Comparison of ENCODE assay signal across 8 cellular contexts in genomic region chr11:112024778-112025678, GRCh38. TPM values are rescaled to one million over a fixed set of nuclear protein-coding genes. Genes with fewer than 3 reads are reported as not detected.
A peak's percentile ranks its signal among the peaks of the same experiment; 100 is the strongest.
DNase-seq lines count a peak whose midpoint lies in the region; ATAC-seq and TF ChIP-seq lines count a peak whose summit lies in the region.

TSS of gene DLAT (plus strand) at chr11:112025408. CDS start at chr11:112025473, 65 bp downstream.

- H3K36me3 ChIP-seq in heart left ventricle (peaks cover 0 to 52% (median 22%) of the 10 kb centered on the region in 9 donors), upper lobe of left lung (peaks cover 5 to 31% (median 15%) of the 10 kb centered on the region in 4 donors)

- no peaks in the 10 kb centered on the region for H3K27me3 ChIP-seq in heart left ventricle
- H3K27me3 ChIP-seq in upper lobe of left lung: no peaks in the 10 kb centered on the region

- H3K9me3 ChIP-seq in heart left ventricle: no peaks in the 10 kb centered on the region
- H3K9me3 ChIP-seq in upper lobe of left lung: no peaks in the 10 kb centered on the region

- TF ChIP-seq POLR2A in heart left ventricle (IDR thresholded peaks at IDR 0.05) (peak in 1 of 2 donors; percentile 48), upper lobe of left lung (IDR thresholded peaks at IDR 0.05) (peak in 2 of 4 donors; percentile 43 to 73)

- peak within 1 kb of the TSS; percentile 85 to 96 (median 92) for H3K27ac ChIP-seq in heart left ventricle
- H3K27ac ChIP-seq in upper lobe of left lung: peak within 1 kb of the TSS; percentile 79 to 94 (median 91)

- TF ChIP-seq CTCF in GM12865 (IDR thresholded peaks at IDR 0.05; ENCODE audit: insufficient read depth, low read depth, low read length, missing control alignments) (no peak), heart left ventricle (IDR thresholded peaks at IDR 0.05) (no peak), upper lobe of left lung (IDR thresholded peaks at IDR 0.05) (no peak)

- peak within 1 kb of the TSS; percentile 76 for H3K4me3 ChIP-seq in GM12865 (ENCODE audit: low read depth, low read length)
- H3K4me3 ChIP-seq in heart left ventricle: peak within 1 kb of the TSS; percentile 66 to 97 (median 88)
- peak within 1 kb of the TSS; percentile 82 to 94 (median 92) for H3K4me3 ChIP-seq in upper lobe of left lung

- intact Hi-C loops in heart left ventricle (cut with DNase I) (loop anchor here in 2 of 10 donors (5.0 to 10.0 kb wide), 4 partner anchors 47 to 148 kb away; partner anchors contain the start of genes SDHD (in 2 of the 2), TIMM8B (in 2 of the 2), CFAP68 (in 1 of the 2) and FDXACB1 (in 1 of the 2)), posterior cingulate gyrus (cut with DNase I) (no loop called here)

- 0% methylated on average over 44 to 71 of the region's 71 CpGs for WGBS in heart left ventricle, 4 donors
- whole genome bisulfite sequencing in upper lobe of left lung, 2 donors: 1 to 2% methylated on average over 29 to 49 of the region's 71 CpGs

- H3K4me1 ChIP-seq in heart left ventricle (peaks cover 0 to 31% (median 16%) of the 10 kb centered on the region in 12 donors), upper lobe of left lung (peaks cover 10 to 16% (median 12%) of the 10 kb centered on the region in 4 donors)

- ATAC-seq in HG02678 (IDR thresholded peaks at IDR 0.05; ENCODE audit: unreplicated experiment) (peak; percentile 74), heart left ventricle (peak; percentile 89 to 94 (median 93)), upper lobe of left lung (ENCODE audit: low FRiP score in 2 of 2) (peak; percentile 97 to 98)

- DNase-seq in GM12865 (ENCODE audit: low read depth) (peak; percentile 96), NCI-H128 (lab: John Stamatoyannopoulos, UW; ENCODE audit: unreplicated experiment) (peak; percentile 85), SW 1271 (lab: John Stamatoyannopoulos, UW) (peak; percentile 95 to 97), heart left ventricle (peak; percentile 88 to 94 (median 92)), posterior cingulate gyrus (peak; percentile 76 to 98 (median 89)), upper lobe of left lung (peak; percentile 90 to 93)
- DNase-seq in activated naive CD8-positive, alpha-beta T cell treated with anti-CD3 and anti-CD28 coated beads, Interleukin-2, amount 50 U/mL, for 16 hours (ENCODE audit: low read depth, low spot score): peak; percentile 66

- no peak for TF ChIP-seq EP300 in upper lobe of left lung (IDR thresholded peaks at IDR 0.05)

RNA-seq across cellular contexts. Expression of gene DLAT, which starts in this region (rescaled TPM):
- total RNA-seq in heart left ventricle (100 to 1,000 TPM; 110 to 179 (median 160) TPM), upper lobe of left lung (10 to 100 TPM; 12.6 to 37.7 (median 27.2) TPM)
- 10 to 100 TPM; 48.7 to 98.3 TPM for polyA plus RNA-seq in heart left ventricle

Comparison
In these comparisons a context has a peak if more than half of its experiments do, and no peak if none do; other contexts are left out.
1. Peak in every context shown above with its lines: DNase-seq, ATAC-seq, H3K4me3 ChIP-seq and H3K27ac ChIP-seq.